Comparison of ENCODE assay signal across 14 cellular contexts in genomic region chr1:166858726-166859419, GRCh38. TPM values are rescaled to one million over a fixed set of nuclear protein-coding genes. Genes with fewer than 3 reads are reported as not detected.
A peak's percentile ranks its signal among the peaks of the same experiment; 100 is the strongest.
DNase-seq lines count a peak whose midpoint lies in the region; ATAC-seq and TF ChIP-seq lines count a peak whose summit lies in the region.
"Had no signal": no experiment of that assay in that cellular context is flagged by ENCODE, and none has a peak within 500 bp of the region (broad histone marks: within the 10 kb centered on the region; RNA-seq: fewer than 3 reads in every experiment).

No MANE protein-coding gene starts in this region.

- H3K9me3 Mint-ChIP-seq in CD8-positive, alpha-beta memory T cell, result no peaks in the 10 kb centered on the region
- no peaks in the 10 kb centered on the region for H3K9me3 Mint-ChIP-seq in activated CD8-positive, alpha-beta memory T cell treated with anti-CD3 and anti-CD28 coated beads, Interleukin-2, amount 10 ng/mL, durations not matched to agents 7 days and 5 days (ENCODE audit: low read depth)

- CTCF ChIA-PET in CD8-positive, alpha-beta memory T cell (lab: Charles Lee), result interaction anchor here (1.6 to 2.0 kb wide), 2 partner anchors 10 to 17 kb away, joined by 5 to 7 read pairs; partner anchors contain the start of gene TADA1
- CTCF ChIA-PET in activated CD8-positive, alpha-beta memory T cell treated with anti-CD3 and anti-CD28 coated beads, Interleukin-2, amount 10 ng/mL, durations not matched to agents 7 days and 5 days (lab: Charles Lee), result interaction anchor here (0.9 to 2.3 kb wide), 3 partner anchors 13 to 51 kb away, joined by 3 to 6 read pairs (median 4); partner anchors contain the start of gene POGK

- no peaks in the 10 kb centered on the region for H3K9me3 ChIP-seq in CD8-positive, alpha-beta memory T cell (ENCODE audit: low read length)
- no peaks in the 10 kb centered on the region for H3K9me3 ChIP-seq in T-helper 17 cell (ENCODE audit: control insufficient read depth, low read length, poor library complexity, severe bottlenecking)
- H3K9me3 ChIP-seq in esophagus muscularis mucosa, result no peaks in the 10 kb centered on the region
- no peaks in the 10 kb centered on the region for H3K9me3 ChIP-seq in colonic mucosa
- H3K9me3 ChIP-seq: BLaER1 treated with 17β-estradiol and CSF1 and Interleukin-3, amounts not matched to agents 10 nM and 100 nM had no signal

- no peak overlapping the region for H3K27ac ChIP-seq in CD8-positive, alpha-beta memory T cell (ENCODE audit: low read depth, low read length)
- no peak overlapping the region for H3K27ac ChIP-seq in esophagus muscularis mucosa (replicated peaks in 1 of 4)
- no peak overlapping the region for H3K27ac ChIP-seq in colonic mucosa
- H3K27ac ChIP-seq: BLaER1 treated with 17β-estradiol and CSF1 and Interleukin-3, amounts not matched to agents 10 nM and 100 nM had no signal

- POLR2A ChIA-PET in CD8-positive, alpha-beta memory T cell (lab: Charles Lee), result no interaction called here

- H3K27me3 Mint-ChIP-seq in CD8-positive, alpha-beta memory T cell, result no peaks in the 10 kb centered on the region
- H3K27me3 Mint-ChIP-seq in T-helper 17 cell, result no peaks in the 10 kb centered on the region
- H3K27me3 Mint-ChIP-seq in activated CD8-positive, alpha-beta memory T cell treated with anti-CD3 and anti-CD28 coated beads, Interleukin-2, amount 10 ng/mL, durations not matched to agents 7 days and 5 days, result no peaks in the 10 kb centered on the region

- ATAC-seq in T-helper 17 cell, result no peak
- no peak for ATAC-seq in activated CD8-positive, alpha-beta memory T cell treated with anti-CD3 and anti-CD28 coated beads, Interleukin-2, amount 10 ng/mL, durations not matched to agents 7 days and 5 days
- no peak for ATAC-seq in HG03280 (IDR thresholded peaks at IDR 0.05; ENCODE audit: unreplicated experiment)

- H3K27ac Mint-ChIP-seq in CD8-positive, alpha-beta memory T cell, result peak overlapping the region in 5 of 8 donors; percentile 6 to 83 (median 30)
- peak overlapping the region; percentile 47 for H3K27ac Mint-ChIP-seq in T-helper 17 cell
- H3K27ac Mint-ChIP-seq in activated CD8-positive, alpha-beta memory T cell treated with anti-CD3 and anti-CD28 coated beads, Interleukin-2, amount 10 ng/mL, durations not matched to agents 7 days and 5 days, result no peak overlapping the region

- intact Hi-C loops in esophagus muscularis mucosa (cut with DNase I), result no loop called here
- intact Hi-C loops in colonic mucosa (cut with DNase I), result no loop called here

- WGBS in esophagus muscularis mucosa, result 72% methylated on average over 7 of the region's 7 CpGs

- no peak overlapping the region for H3K9ac ChIP-seq in colonic mucosa (ENCODE audit: low read depth in 2 of 2, low read length in 2 of 2)
- H3K9ac ChIP-seq: BLaER1 treated with 17β-estradiol and CSF1 and Interleukin-3, amounts not matched to agents 10 nM and 100 nM had no signal

- H3K36me3 ChIP-seq in CD8-positive, alpha-beta memory T cell (ENCODE audit: insufficient read depth, low read length), result peaks cover 31% of the 10 kb centered on the region
- peaks cover 25 to 98% (median 74%) of the 10 kb centered on the region in 4 donors for H3K36me3 ChIP-seq in esophagus muscularis mucosa
- H3K36me3 ChIP-seq in colonic mucosa, result peaks cover 10% of the 10 kb centered on the region

- DNase-seq in CD8-positive, alpha-beta memory T cell, result no peak
- DNase-seq in T-helper 17 cell (no peak), esophagus muscularis mucosa (ENCODE audit: extremely low spot score) (peak; percentile 50), occipital lobe (lab: John Stamatoyannopoulos, UW) (peak; percentile 44), colonic mucosa (no peak)
- DNase-seq in activated CD8-positive, alpha-beta memory T cell treated with anti-CD3 and anti-CD28 coated beads, Interleukin-2, amount 10 ng/mL, durations not matched to agents 7 days and 5 days, result no peak
- DNase-seq: activated CD8-positive, alpha-beta memory T cell treated with anti-CD3 and anti-CD28 coated beads, Interleukin-2, amount 50 U/mL, for 48 hours; effector CD4-positive, alpha-beta T cell; foreskin fibroblast; KG1; NCI-H1436 treated with DMSO at 0.1 percent for 48 hours; stimulated activated CD4-positive, alpha-beta T cell treated with anti-CD3 and anti-CD28 coated beads, Interleukin-1b, Interleukin-23, amount 100 ng/mL, for 48 hours had no signal

- H3K4me3 ChIP-seq in CD8-positive, alpha-beta memory T cell (ENCODE audit: low read length), result no peak overlapping the region
- no peak overlapping the region for H3K4me3 ChIP-seq in esophagus muscularis mucosa
- no peak overlapping the region for H3K4me3 ChIP-seq in colonic mucosa
- H3K4me3 ChIP-seq: BLaER1 treated with 17β-estradiol and CSF1 and Interleukin-3, amounts not matched to agents 10 nM and 100 nM had no signal

- TF ChIP-seq EP300 in esophagus muscularis mucosa (IDR thresholded peaks at IDR 0.05), result no peak

- TF ChIP-seq CTCF in esophagus muscularis mucosa (IDR thresholded peaks at IDR 0.05) (no peak), colonic mucosa (IDR thresholded peaks at IDR 0.05) (no peak)

- H3K4me1 Mint-ChIP-seq in CD8-positive, alpha-beta memory T cell, result peaks cover 4 to 17% (median 12%) of the 10 kb centered on the region in 3 donors
- H3K4me1 Mint-ChIP-seq in T-helper 17 cell, result peaks cover 21% of the 10 kb centered on the region
- no peaks in the 10 kb centered on the region for H3K4me1 Mint-ChIP-seq in activated CD8-positive, alpha-beta memory T cell treated with anti-CD3 and anti-CD28 coated beads, Interleukin-2, amount 10 ng/mL, durations not matched to agents 7 days and 5 days

- H3K4me3 Mint-ChIP-seq in CD8-positive, alpha-beta memory T cell, result no peak overlapping the region
- H3K4me3 Mint-ChIP-seq in T-helper 17 cell, result no peak overlapping the region
- no peak overlapping the region for H3K4me3 Mint-ChIP-seq in activated CD8-positive, alpha-beta memory T cell treated with anti-CD3 and anti-CD28 coated beads, Interleukin-2, amount 10 ng/mL, durations not matched to agents 7 days and 5 days

- H3K4me1 ChIP-seq in CD8-positive, alpha-beta memory T cell (ENCODE audit: insufficient read depth, low read length), result no peaks in the 10 kb centered on the region
- peaks cover 0 to 9% (median 2%) of the 10 kb centered on the region in 4 donors for H3K4me1 ChIP-seq in esophagus muscularis mucosa
- no peaks in the 10 kb centered on the region for H3K4me1 ChIP-seq in colonic mucosa
- H3K4me1 ChIP-seq: BLaER1 treated with 17β-estradiol and CSF1 and Interleukin-3, amounts not matched to agents 10 nM and 100 nM had no signal

- peaks cover 0 to 84% (median 18%) of the 10 kb centered on the region in 3 donors for H3K36me3 Mint-ChIP-seq in CD8-positive, alpha-beta memory T cell
- peaks cover 5% of the 10 kb centered on the region for H3K36me3 Mint-ChIP-seq in T-helper 17 cell (ENCODE audit: low read depth)
- H3K36me3 Mint-ChIP-seq in activated CD8-positive, alpha-beta memory T cell treated with anti-CD3 and anti-CD28 coated beads, Interleukin-2, amount 10 ng/mL, durations not matched to agents 7 days and 5 days, result peaks cover 53% of the 10 kb centered on the region

- TF ChIP-seq POLR2A in esophagus muscularis mucosa (IDR thresholded peaks at IDR 0.05; ENCODE audit: low read depth), result no peak

- H3K27me3 ChIP-seq in CD8-positive, alpha-beta memory T cell (ENCODE audit: insufficient read depth, low read length, poor library complexity, severe bottlenecking), result no peaks in the 10 kb centered on the region
- no peaks in the 10 kb centered on the region for H3K27me3 ChIP-seq in esophagus muscularis mucosa
- H3K27me3 ChIP-seq in colonic mucosa, result no peaks in the 10 kb centered on the region
- H3K27me3 ChIP-seq: BLaER1 treated with 17β-estradiol and CSF1 and Interleukin-3, amounts not matched to agents 10 nM and 100 nM had no signal

RNA-seq across cellular contexts. Expression of gene TADA1, which starts 17.2 kb away (rescaled TPM):
- 10 to 100 TPM; 18.5 to 18.6 TPM for total RNA-seq in CD8-positive, alpha-beta memory T cell
- 13.2 TPM for polyA plus RNA-seq in CD8-positive, alpha-beta memory T cell
- 10 to 100 TPM; 12.0 to 13.1 TPM for total RNA-seq in T-helper 17 cell
- 10 to 100 TPM in 1 of 4 donors, 1 to 10 TPM in 3; 7.3 to 11.5 (median 8.0) TPM for total RNA-seq in esophagus muscularis mucosa
- total RNA-seq in occipital lobe, result 51.3 TPM
- 10 to 100 TPM; 18.1 to 18.8 TPM for total RNA-seq in activated CD8-positive, alpha-beta memory T cell treated with anti-CD3 and anti-CD28 coated beads, Interleukin-2, amount 10 ng/mL, durations not matched to agents 7 days and 5 days
- 10 to 100 TPM; 10.1 to 12.1 TPM for total RNA-seq in colonic mucosa

RNA-seq across cellular contexts. Expression of gene POGK, which starts 19.6 kb away (rescaled TPM):
- total RNA-seq in CD8-positive, alpha-beta memory T cell, result 10 to 100 TPM; 71.9 to 76.0 TPM
- 19.1 TPM for polyA plus RNA-seq in CD8-positive, alpha-beta memory T cell
- total RNA-seq in T-helper 17 cell (10 to 100 TPM; 24.7 to 27.7 TPM), esophagus muscularis mucosa (10 to 100 TPM; 28.7 to 43.5 (median 36.4) TPM), occipital lobe (63.2 TPM), colonic mucosa (10 to 100 TPM; 31.4 to 34.9 TPM)
- total RNA-seq in activated CD8-positive, alpha-beta memory T cell treated with anti-CD3 and anti-CD28 coated beads, Interleukin-2, amount 10 ng/mL, durations not matched to agents 7 days and 5 days, result 10 to 100 TPM; 41.0 to 50.9 TPM

Comparison
In these comparisons a context has a peak if more than half of its experiments do, and no peak if none do; other contexts are left out.
1. DNase-seq: peak in esophagus muscularis mucosa (single experiment) and occipital lobe (single experiment); none in CD8-positive, alpha-beta memory T cell (0 of 5), T-helper 17 cell (0 of 3), activated CD8-positive, alpha-beta memory T cell treated with anti-CD3 and anti-CD28 coated beads, Interleukin-2, amount 10 ng/mL, durations not matched to agents 7 days and 5 days (single experiment) and colonic mucosa (single experiment).